ENCODE assay signal across 8 cellular contexts in the genomic region with DNA sequence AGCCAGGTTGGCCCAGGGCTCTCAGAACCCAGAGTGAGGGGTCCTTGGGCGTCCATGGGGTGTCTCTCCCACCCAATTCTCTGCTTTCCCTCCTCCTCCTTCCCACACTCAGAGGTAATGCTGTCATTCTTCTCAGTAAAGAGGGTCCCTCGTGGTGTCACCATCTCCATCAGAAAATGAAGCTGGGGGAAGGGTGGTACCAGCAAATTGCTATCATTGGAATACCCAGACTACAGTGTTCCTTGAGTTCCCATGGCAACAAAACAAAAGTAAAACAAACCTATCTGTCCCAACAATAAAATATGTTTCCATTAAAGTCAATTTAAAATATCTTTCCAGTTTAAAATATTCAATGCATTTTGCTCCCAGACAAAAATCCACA.
DNase-seq lines count a peak whose midpoint lies in the region; ATAC-seq and TF ChIP-seq lines count a peak whose summit lies in the region.

No MANE protein-coding gene starts in this region.

- H3K79me2 ChIP-seq in OCI-LY3 (ENCODE audit: low read length): peaks cover 9% of the 10 kb centered on the region

- ATAC-seq in GM18868 (IDR thresholded peaks at IDR 0.05; ENCODE audit: unreplicated experiment): peak; percentile 19
- no peak for ATAC-seq in HG03097 (IDR thresholded peaks at IDR 0.05; ENCODE audit: low FRiP score, unreplicated experiment)
- ATAC-seq in HG03442 (IDR thresholded peaks at IDR 0.05; ENCODE audit: unreplicated experiment): no peak

- peaks cover 30% of the 10 kb centered on the region for H3K36me3 ChIP-seq in OCI-LY3 (replicated peaks; ENCODE audit: low read depth, low read length)
- H3K36me3 ChIP-seq in endocrine pancreas (ENCODE audit: control insufficient read depth, insufficient read depth, low read length): peaks cover 11% of the 10 kb centered on the region

- H3K4me3 ChIP-seq in OCI-LY3 (ENCODE audit: low read length) (peak overlapping the region; percentile 29; the same call in 1 of the 2 replicates), endocrine pancreas (ENCODE audit: control insufficient read depth, insufficient read depth, low read length) (peak overlapping the region; percentile 10)

- peak overlapping the region; percentile 75 for H3K4me2 ChIP-seq in OCI-LY3 (ENCODE audit: low read length)

- H3K9me3 Mint-ChIP-seq in neural crest cell: peaks cover 1% of the 10 kb centered on the region

- TF ChIP-seq CTCF in OCI-LY3 (IDR thresholded peaks at IDR 0.05; ENCODE audit: low read depth, low read length) (no peak), neural crest cell (conservative IDR thresholded peaks at IDR 0.05) (no peak)

- peaks cover 86% of the 10 kb centered on the region for H3K4me1 ChIP-seq in OCI-LY3 (ENCODE audit: low read length)
- peaks cover 28% of the 10 kb centered on the region for H3K4me1 ChIP-seq in endocrine pancreas (ENCODE audit: control insufficient read depth, insufficient read depth, low read length)

- H3K27me3 Mint-ChIP-seq in neural crest cell (ENCODE audit: low read depth): no peaks in the 10 kb centered on the region

- H3K27ac Mint-ChIP-seq in neural crest cell (ENCODE audit: unreplicated experiment): peak overlapping the region; percentile 94

- peak overlapping the region; percentile 58 for H3K4me3 Mint-ChIP-seq in neural crest cell

- H3K9ac ChIP-seq in OCI-LY3 (ENCODE audit: low read length) (peak overlapping the region; percentile 70), endocrine pancreas (ENCODE audit: control insufficient read depth, insufficient read depth, low read length) (no peak overlapping the region)

- peaks cover 16% of the 10 kb centered on the region for H3K36me3 Mint-ChIP-seq in neural crest cell (ENCODE audit: low read depth)

- H3K27me3 ChIP-seq in OCI-LY3 (ENCODE audit: low read depth, low read length) (no peaks in the 10 kb centered on the region), endocrine pancreas (ENCODE audit: control insufficient read depth, insufficient read depth, low read length) (no peaks in the 10 kb centered on the region)

- no peaks in the 10 kb centered on the region for H4K20me1 ChIP-seq in OCI-LY3 (ENCODE audit: insufficient read depth, low read length)

- H3K9me3 ChIP-seq in OCI-LY3 (ENCODE audit: insufficient read depth, low read length): no peaks in the 10 kb centered on the region
- H3K9me3 ChIP-seq in endocrine pancreas (ENCODE audit: control insufficient read depth, low read length): no peaks in the 10 kb centered on the region

- H3K27ac ChIP-seq in OCI-LY3 (ENCODE audit: low read length): peak overlapping the region; percentile 97

- no peak overlapping the region for H2AFZ ChIP-seq in OCI-LY3 (ENCODE audit: low read depth, low read length)

- peaks cover 39% of the 10 kb centered on the region for H3K4me1 Mint-ChIP-seq in neural crest cell

- DNase-seq in neural crest cell (ENCODE audit: low read depth, low spot score): no peak
- DNase-seq in Ammon's horn (ENCODE audit: low spot score): no peak
- no peak for DNase-seq in NCI-H526 (lab: John Stamatoyannopoulos, UW)
